8 cellular contexts compared by ENCODE assay signal in the genomic region with DNA sequence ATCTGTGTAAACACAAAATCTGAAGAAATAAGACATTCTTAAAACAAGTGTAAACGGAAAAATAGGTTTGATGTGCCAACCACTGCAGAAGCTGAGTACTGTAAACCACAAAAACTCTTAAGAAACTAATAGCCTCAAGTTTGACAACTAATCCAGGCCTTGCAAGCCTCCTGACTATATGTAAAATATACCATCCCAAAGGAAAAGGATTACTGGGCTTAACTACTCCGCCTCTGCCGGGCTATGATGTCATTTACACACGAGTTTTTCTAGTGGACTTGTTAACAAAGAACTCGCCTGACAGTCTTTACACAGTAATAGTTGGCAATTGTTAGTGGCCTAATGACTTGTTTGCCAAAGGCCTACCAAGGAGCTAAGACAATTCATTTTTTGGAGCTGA. TPM values are rescaled to one million over a fixed set of nuclear protein-coding genes. Genes with fewer than 3 reads are reported as not detected.
DNase-seq lines count a peak whose midpoint lies in the region; ATAC-seq and TF ChIP-seq lines count a peak whose summit lies in the region.

No MANE protein-coding gene starts in this region.

- H3K79me2 ChIP-seq in fibroblast of lung (ENCODE audit: control insufficient read depth, insufficient read depth, low read length), result peaks cover 69% of the 10 kb centered on the region
- peaks cover 58% of the 10 kb centered on the region for H3K79me2 ChIP-seq in parathyroid adenoma

- intact Hi-C loops in A673 (cut with micrococcal nuclease; ENCODE audit: unreplicated experiment), result no loop called here

- H3K27ac ChIP-seq in A673 (ENCODE audit: low read depth, low read length, poor library complexity, severe bottlenecking), result no peak overlapping the region
- no peak overlapping the region for H3K27ac ChIP-seq in SK-N-MC
- peak overlapping the region; percentile 81 for H3K27ac ChIP-seq in fibroblast of lung (ENCODE audit: insufficient read depth, low read length)
- no peak overlapping the region for H3K27ac ChIP-seq in parathyroid adenoma

- peak overlapping the region; percentile 85 for H3K4me2 ChIP-seq in fibroblast of lung (ENCODE audit: extremely low read depth, insufficient read depth, low read length)
- H3K4me2 ChIP-seq in parathyroid adenoma (ENCODE audit: low read length), result peak overlapping the region; percentile 92

- peaks cover 5% of the 10 kb centered on the region for H4K20me1 ChIP-seq in fibroblast of lung (ENCODE audit: control insufficient read depth, extremely low read depth, insufficient read depth, low read length)

- POLR2A ChIA-PET in A673 (lab: Charles Lee; ENCODE audit: low non-redundant PET), result interaction anchor here (0.6 kb wide), 1 partner anchor 886 kb away, joined by 6 read pairs; no protein-coding TSS in a partner anchor

- peak overlapping the region; percentile 81 for H3K9ac ChIP-seq in SK-N-MC (ENCODE audit: insufficient read length)
- no peak overlapping the region for H3K9ac ChIP-seq in fibroblast of lung (ENCODE audit: insufficient read depth, low read length)
- H3K9ac ChIP-seq in parathyroid adenoma, result no peak overlapping the region

- TF ChIP-seq CTCF in A673 (conservative IDR thresholded peaks at IDR 0.05; ENCODE audit: low read depth, low read length) (no peak), GM12865 (IDR thresholded peaks at IDR 0.05; ENCODE audit: insufficient read depth, low read depth, low read length, missing control alignments) (no peak), fibroblast of lung (conservative IDR thresholded peaks at IDR 0.05 in 1 of 2, IDR thresholded peaks at IDR 0.05 in 1 of 2; ENCODE audit: low read depth in 1 of 2, low read length in 2 of 2) (no peak), parathyroid adenoma (IDR thresholded peaks at IDR 0.05) (no peak)

- H3K27me3 ChIP-seq in A673 (replicated peaks; ENCODE audit: insufficient read depth, low read depth, low read length, poor library complexity), result no peaks in the 10 kb centered on the region
- no peaks in the 10 kb centered on the region for H3K27me3 ChIP-seq in fibroblast of lung (ENCODE audit: control insufficient read depth, insufficient read depth, low read length)
- no peaks in the 10 kb centered on the region for H3K27me3 ChIP-seq in parathyroid adenoma (ENCODE audit: control insufficient read depth, insufficient read depth, low read length)

- CTCF ChIA-PET in A673 (lab: Charles Lee), result no interaction called here

- H3K4me3 ChIP-seq in A673 (ENCODE audit: low read depth, low read length, poor library complexity, severe bottlenecking) (peak overlapping the region; percentile 97), GM12865 (ENCODE audit: low read depth, low read length) (peak overlapping the region; percentile 95), SK-N-MC (peak overlapping the region; percentile 84), fibroblast of lung (replicated peaks in 1 of 4; ENCODE audit: control extremely low read depth in 1 of 4, insufficient read depth in 1 of 4, low read depth in 3 of 4, low read length in 4 of 4) (peak overlapping the region; percentile 82 to 95 (median 86)), parathyroid adenoma (ENCODE audit: low read depth, low read length) (peak overlapping the region; percentile 90)

- peaks cover 34% of the 10 kb centered on the region for H3K4me1 ChIP-seq in A673 (ENCODE audit: insufficient read depth, low read length, poor library complexity, severe bottlenecking)
- H3K4me1 ChIP-seq in fibroblast of lung (ENCODE audit: control insufficient read depth, extremely low read depth, insufficient read depth, low read length), result peaks cover 7% of the 10 kb centered on the region
- peaks cover 22% of the 10 kb centered on the region for H3K4me1 ChIP-seq in parathyroid adenoma

- H3K36me3 ChIP-seq in A673 (ENCODE audit: insufficient read depth, low read length, poor library complexity, severe bottlenecking) (no peaks in the 10 kb centered on the region), SK-N-MC (ENCODE audit: insufficient read depth, low read length) (no peaks in the 10 kb centered on the region), fibroblast of lung (ENCODE audit: control insufficient read depth, insufficient read depth, low read length) (no peaks in the 10 kb centered on the region), parathyroid adenoma (ENCODE audit: control insufficient read depth, insufficient read depth, low read length) (no peaks in the 10 kb centered on the region)

- H3K9me3 ChIP-seq in A673 (ENCODE audit: low read depth, low read length, poor library complexity, severe bottlenecking) (no peaks in the 10 kb centered on the region), SK-N-MC (ENCODE audit: low read depth, low read length) (no peaks in the 10 kb centered on the region), fibroblast of lung (ENCODE audit: control insufficient read depth, insufficient read depth, low read depth, low read length) (no peaks in the 10 kb centered on the region), parathyroid adenoma (ENCODE audit: control insufficient read depth, low read length) (no peaks in the 10 kb centered on the region)

- peak; percentile 55 for DNase-seq in A673 (ENCODE audit: low spot score)
- DNase-seq in GM12865 (ENCODE audit: low read depth), result peak; percentile 3
- no peak for DNase-seq in SK-N-MC (ENCODE audit: low read depth, low spot score)
- DNase-seq in fibroblast of lung (ENCODE audit: low read depth in 2 of 2), result peak; percentile 78 to 79
- DNase-seq in stimulated activated CD4-positive, alpha-beta T cell treated with anti-CD3 and anti-CD28 coated beads, Interleukin-2, amount 100 ng/mL, for 24 hours, result no peak

- ATAC-seq in GM18909 (IDR thresholded peaks at IDR 0.05; ENCODE audit: poor library complexity, unreplicated experiment), result no peak
- no peak for ATAC-seq in HG03439 (IDR thresholded peaks at IDR 0.05; ENCODE audit: unreplicated experiment)

- BruUV-seq in A673 (replicated peaks; lab: Mats Ljungman, UMichigan), result no TSS peak

- H2AFZ ChIP-seq in fibroblast of lung (ENCODE audit: low read length) (no peak overlapping the region), parathyroid adenoma (no peak overlapping the region)

RNA-seq across cellular contexts. Expression of a gene that starts 2.1 kb away (rescaled TPM):
- total RNA-seq in A673 (2021) (135 and 148 TPM in 2 replicates), fibroblast of lung (122 and 160 TPM in 2 replicates)
- polyA plus RNA-seq in fibroblast of lung, result 101 and 109 TPM in 2 replicates
- polyA plus RNA-seq in fibroblast of lung (2012), result 83.4 and 96.8 TPM in 2 replicates
- polyA minus RNA-seq in fibroblast of lung (ENCODE audit: low replicate concordance), result 4.6 and 6.8 TPM in 2 replicates

Comparison
In these comparisons a context has a peak if more than half of its experiments do, and no peak if none do; other contexts are left out.
1. DNase-seq: peak in A673 (single experiment), GM12865 (single experiment) and fibroblast of lung (2 of 2); none in SK-N-MC (single experiment) and stimulated activated CD4-positive, alpha-beta T cell treated with anti-CD3 and anti-CD28 coated beads, Interleukin-2, amount 100 ng/mL, for 24 hours (0 of 2).
2. Peak in every context shown above with its lines, with median percentiles within 50 percentile points of each other: H3K4me3 ChIP-seq.